1 cellular context compared by ENCODE assay signal in the genomic region with DNA sequence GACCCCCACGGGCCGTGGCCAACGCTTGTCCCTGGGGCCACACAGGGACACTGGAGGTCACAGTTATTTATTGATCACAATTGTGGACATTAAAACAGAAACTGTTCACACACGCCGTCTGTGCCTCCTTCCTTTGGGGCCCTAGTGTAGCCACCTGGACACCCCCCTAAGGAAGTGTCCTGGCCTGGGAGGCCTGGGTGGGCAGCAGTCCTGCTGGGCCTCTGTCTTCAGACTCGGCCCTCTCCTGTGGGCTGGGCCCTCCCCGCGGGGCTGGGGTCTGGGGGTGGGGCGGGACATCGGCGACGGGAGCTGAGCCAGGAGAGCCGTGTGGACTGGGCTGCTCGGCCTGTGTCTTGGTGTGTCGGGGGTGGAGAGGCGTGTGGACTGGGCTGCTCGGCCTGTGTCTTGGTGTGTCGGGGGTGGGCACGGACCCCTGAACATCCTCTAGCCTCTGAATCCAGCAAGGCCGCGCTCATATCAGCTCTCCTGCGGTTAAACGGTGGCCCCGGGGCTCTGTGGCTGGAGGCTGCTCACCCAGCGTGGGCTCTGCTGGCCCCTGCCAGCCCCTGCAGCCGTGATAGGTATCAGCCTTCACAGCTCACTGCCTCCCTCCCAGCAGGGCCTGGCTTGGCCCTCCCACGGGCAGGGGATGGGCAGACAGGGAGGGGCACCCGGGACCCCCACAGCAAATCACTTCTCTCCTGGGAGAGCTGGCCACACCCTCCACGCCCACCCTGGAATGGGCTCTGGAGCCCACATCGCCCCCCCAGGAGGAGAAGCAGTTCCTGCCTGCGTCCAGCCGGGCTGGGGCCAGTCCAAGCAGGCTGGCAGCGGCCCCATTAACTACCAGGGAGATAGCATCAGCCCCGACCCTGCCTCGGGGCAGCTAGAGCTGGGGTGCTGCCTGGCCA.
TF ChIP-seq lines count a peak whose summit lies in the region.

No MANE protein-coding gene starts in this region.

TF ChIP-seq in HEK293, 187 proteins besides CTCF, POLR2A, EP300 and RAD21:
- TF ChIP-seq PATZ1 (tag by site-specific recombination; IDR thresholded peaks at IDR 0.05) (peak; percentile 39), ZNF600 (tag by site-specific recombination; IDR thresholded peaks at IDR 0.05) (peak; percentile 57), ZBTB8A (tag by site-specific recombination; IDR thresholded peaks at IDR 0.05) (peak; percentile 30; the same call in 1 of the 2 replicates), ZIC2 (tag by site-specific recombination; IDR thresholded peaks at IDR 0.05) (peak; percentile 96), SP2 (tag by site-specific recombination; IDR thresholded peaks at IDR 0.05) (0 out of 2 replicates have a peak, but pooled peaks have one; percentile 12), ZNF629 (tag by site-specific recombination; IDR thresholded peaks at IDR 0.05) (no peak), ZFHX2 (tag by site-specific recombination; conservative IDR thresholded peaks at IDR 0.05) (peak; percentile 85), ZBTB7A (tag by site-specific recombination; IDR thresholded peaks at IDR 0.05; ENCODE audit: low read depth) (peak; percentile 41; the same call in 1 of the 2 replicates), EGR2 (tag by site-specific recombination; IDR thresholded peaks at IDR 0.05; ENCODE audit: low read depth) (peak; percentile 82), KLF1 (tag by site-specific recombination; IDR thresholded peaks at IDR 0.05) (peak; percentile 92), GLIS1 (tag by site-specific recombination; IDR thresholded peaks at IDR 0.05) (peak; percentile 66), ZNF837 (tag by site-specific recombination; IDR thresholded peaks at IDR 0.05) (no peak), BCL6B (tag by site-specific recombination; IDR thresholded peaks at IDR 0.05) (no peak), PRDM10 (tag by site-specific recombination; IDR thresholded peaks at IDR 0.05) (peak; percentile 16; the same call in 1 of the 2 replicates)
- TF ChIP-seq, protein P1, sequence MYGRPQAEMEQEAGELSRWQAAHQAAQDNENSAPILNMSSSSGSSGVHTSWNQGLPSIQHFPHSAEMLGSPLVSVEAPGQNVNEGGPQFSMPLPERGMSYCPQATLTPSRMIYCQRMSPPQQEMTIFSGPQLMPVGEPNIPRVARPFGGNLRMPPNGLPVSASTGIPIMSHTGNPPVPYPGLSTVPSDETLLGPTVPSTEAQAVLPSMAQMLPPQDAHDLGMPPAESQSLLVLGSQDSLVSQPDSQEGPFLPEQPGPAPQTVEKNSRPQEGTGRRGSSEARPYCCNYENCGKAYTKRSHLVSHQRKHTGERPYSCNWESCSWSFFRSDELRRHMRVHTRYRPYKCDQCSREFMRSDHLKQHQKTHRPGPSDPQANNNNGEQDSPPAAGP (tag by site-specific recombination; IDR thresholded peaks at IDR 0.05), result peak; percentile 49
- TF ChIP-seq, protein P2, sequence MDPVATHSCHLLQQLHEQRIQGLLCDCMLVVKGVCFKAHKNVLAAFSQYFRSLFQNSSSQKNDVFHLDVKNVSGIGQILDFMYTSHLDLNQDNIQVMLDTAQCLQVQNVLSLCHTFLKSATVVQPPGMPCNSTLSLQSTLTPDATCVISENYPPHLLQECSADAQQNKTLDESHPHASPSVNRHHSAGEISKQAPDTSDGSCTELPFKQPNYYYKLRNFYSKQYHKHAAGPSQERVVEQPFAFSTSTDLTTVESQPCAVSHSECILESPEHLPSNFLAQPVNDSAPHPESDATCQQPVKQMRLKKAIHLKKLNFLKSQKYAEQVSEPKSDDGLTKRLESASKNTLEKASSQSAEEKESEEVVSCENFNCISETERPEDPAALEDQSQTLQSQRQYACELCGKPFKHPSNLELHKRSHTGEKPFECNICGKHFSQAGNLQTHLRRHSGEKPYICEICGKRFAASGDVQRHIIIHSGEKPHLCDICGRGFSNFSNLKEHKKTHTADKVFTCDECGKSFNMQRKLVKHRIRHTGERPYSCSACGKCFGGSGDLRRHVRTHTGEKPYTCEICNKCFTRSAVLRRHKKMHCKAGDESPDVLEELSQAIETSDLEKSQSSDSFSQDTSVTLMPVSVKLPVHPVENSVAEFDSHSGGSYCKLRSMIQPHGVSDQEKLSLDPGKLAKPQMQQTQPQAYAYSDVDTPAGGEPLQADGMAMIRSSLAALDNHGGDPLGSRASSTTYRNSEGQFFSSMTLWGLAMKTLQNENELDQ (tag by site-specific recombination; IDR thresholded peaks at IDR 0.05; ENCODE audit: low read depth), result no peak
